In genomic region chr1:85689788-85690404, GRCh38 we compare ENCODE assay signal across 20 cellular contexts.
"Had no signal": no experiment of that assay in that cellular context is flagged by ENCODE, and none has a peak within 500 bp of the region (broad histone marks: within the 10 kb centered on the region; RNA-seq: fewer than 3 reads in every experiment).

No MANE protein-coding gene starts in this region.

- H3K4me1 ChIP-seq: body of pancreas, colonic mucosa, left lung, spleen, thyroid gland had no signal

- H3K27ac ChIP-seq: body of pancreas, colonic mucosa, left lung, neutrophil, sigmoid colon, spleen had no signal

- H3K27me3 Mint-ChIP-seq: activated CD4-positive, alpha-beta T cell treated with anti-CD3 and anti-CD28 coated beads for 36 hours; activated naive CD8-positive, alpha-beta T cell treated with anti-CD3 and anti-CD28 coated beads, Interleukin-2, amount 10 ng/mL, durations not matched to agents 7 days and 5 days; natural killer cell treated with Interleukin-12 subunit alpha and Interleukin-12 subunit beta and Interleukin-15 and Interleukin-18, amount 100 ng/mL, for 72 hours had no signal

- H3K27ac Mint-ChIP-seq: activated CD4-positive, alpha-beta T cell treated with anti-CD3 and anti-CD28 coated beads for 36 hours; activated naive CD8-positive, alpha-beta T cell treated with anti-CD3 and anti-CD28 coated beads, Interleukin-2, amount 10 ng/mL, durations not matched to agents 7 days and 5 days; activated T-helper 1 cell treated with anti-CD3 and anti-CD28 coated beads, Interleukin-12 subunit alpha, Interleukin-12 subunit beta, Interleukin-2, Interleukin-4 antibody, amounts not matched to agents 30 ng/mL and 10 ng/mL and 1 ng/mL, durations not matched to agents 14 hours and 24 hours and 36 hours; natural killer cell treated with Interleukin-12 subunit alpha and Interleukin-12 subunit beta and Interleukin-15 and Interleukin-18, amount 100 ng/mL, for 72 hours had no signal

- H3K27me3 ChIP-seq: body of pancreas, colonic mucosa, left lung, neutrophil, sigmoid colon, spleen, thyroid gland had no signal

- FAIRE-seq: kidney had no signal

- H3K9me3 ChIP-seq: body of pancreas, colonic mucosa, left lung, neutrophil, sigmoid colon, spleen, thyroid gland had no signal

- H3K4me1 Mint-ChIP-seq: activated naive CD8-positive, alpha-beta T cell treated with anti-CD3 and anti-CD28 coated beads, Interleukin-2, amount 10 ng/mL, durations not matched to agents 7 days and 5 days had no signal

- H3K9me3 Mint-ChIP-seq: activated naive CD8-positive, alpha-beta T cell treated with anti-CD3 and anti-CD28 coated beads, Interleukin-2, amount 10 ng/mL, durations not matched to agents 7 days and 5 days; activated T-helper 1 cell treated with anti-CD3 and anti-CD28 coated beads, Interleukin-12 subunit alpha, Interleukin-12 subunit beta, Interleukin-2, Interleukin-4 antibody, amounts not matched to agents 30 ng/mL and 10 ng/mL and 1 ng/mL, durations not matched to agents 14 hours and 24 hours and 36 hours; natural killer cell treated with Interleukin-12 subunit alpha and Interleukin-12 subunit beta and Interleukin-15 and Interleukin-18, amount 100 ng/mL, for 72 hours had no signal

- H3K4me3 Mint-ChIP-seq: activated CD4-positive, alpha-beta T cell treated with anti-CD3 and anti-CD28 coated beads for 36 hours; activated naive CD8-positive, alpha-beta T cell treated with anti-CD3 and anti-CD28 coated beads, Interleukin-2, amount 10 ng/mL, durations not matched to agents 7 days and 5 days; activated T-helper 1 cell treated with anti-CD3 and anti-CD28 coated beads, Interleukin-12 subunit alpha, Interleukin-12 subunit beta, Interleukin-2, Interleukin-4 antibody, amounts not matched to agents 30 ng/mL and 10 ng/mL and 1 ng/mL, durations not matched to agents 14 hours and 24 hours and 36 hours; natural killer cell treated with Interleukin-12 subunit alpha and Interleukin-12 subunit beta and Interleukin-15 and Interleukin-18, amount 100 ng/mL, for 72 hours had no signal

- DNase-seq: activated CD4-positive, alpha-beta T cell treated with anti-CD3 and anti-CD28 coated beads for 36 hours; activated CD4-positive, alpha-beta T cell treated with anti-CD3 and anti-CD28 coated beads, Interleukin-2, amount 50 U/mL, for 48 hours; activated naive CD8-positive, alpha-beta T cell treated with anti-CD3 and anti-CD28 coated beads, Interleukin-2, amount 10 ng/mL, durations not matched to agents 7 days and 5 days; body of pancreas; central memory CD4-positive, alpha-beta T cell; colonic mucosa; erythroblast; hypothalamus; kidney; left lung; sigmoid colon; spleen; stimulated activated CD4-positive, alpha-beta T cell treated with anti-CD3 and anti-CD28 coated beads, Interleukin-4, amount 100 ng/mL, for 4 hours; stimulated activated naive CD4-positive, alpha-beta T cell; SW 1271; T-helper 2 cell had no signal

- H3K36me3 ChIP-seq: colonic mucosa, neutrophil, thyroid gland had no signal

- H3K4me3 ChIP-seq: body of pancreas, colonic mucosa, left lung, sigmoid colon, spleen, thyroid gland had no signal

- ATAC-seq: activated CD4-positive, alpha-beta T cell treated with anti-CD3 and anti-CD28 coated beads for 36 hours; body of pancreas; left lung; natural killer cell treated with Interleukin-12 subunit alpha and Interleukin-12 subunit beta and Interleukin-15 and Interleukin-18, amount 100 ng/mL, for 72 hours had no signal
